17 cellular contexts compared by ENCODE assay signal in genomic region chr1:184590163-184590750, GRCh38.
DNase-seq lines count a peak whose midpoint lies in the region; ATAC-seq and TF ChIP-seq lines count a peak whose summit lies in the region.
"Had no signal": no experiment of that assay in that cellular context is flagged by ENCODE, and none has a peak within 500 bp of the region (broad histone marks: within the 10 kb centered on the region; RNA-seq: fewer than 3 reads in every experiment).

No MANE protein-coding gene starts in this region.

- H3K4ac ChIP-seq in neuronal stem cell (ENCODE audit: low read length), result no peak overlapping the region

- peak overlapping the region; percentile 78 for H3K27ac ChIP-seq in VCaP
- H3K27ac ChIP-seq in smooth muscle cell (ENCODE audit: low read depth), result peak overlapping the region; percentile 62
- H3K27ac ChIP-seq in neuronal stem cell (replicated peaks; ENCODE audit: low read length), result no peak overlapping the region
- H3K27ac ChIP-seq: vagina had no signal

- H3F3A ChIP-seq in smooth muscle cell (ENCODE audit: low read depth), result no peaks in the 10 kb centered on the region

- no peaks in the 10 kb centered on the region for H3K79me2 ChIP-seq in smooth muscle cell (ENCODE audit: low read depth)

- H3K4me2 ChIP-seq in smooth muscle cell (peak overlapping the region; percentile 25), neuronal stem cell (ENCODE audit: insufficient read depth, low read length, poor library complexity, severe bottlenecking) (no peak overlapping the region)
- H3K4me2 ChIP-seq: SK-N-SH had no signal

- no peaks in the 10 kb centered on the region for H3K36me3 ChIP-seq in smooth muscle cell (ENCODE audit: low read depth)
- no peaks in the 10 kb centered on the region for H3K36me3 ChIP-seq in neuronal stem cell (replicated peaks in 1 of 2; ENCODE audit: control insufficient read depth in 2 of 2, insufficient read depth in 2 of 2, low read length in 2 of 2)
- H3K36me3 ChIP-seq: vagina had no signal

- POLR2A ChIA-PET in naive thymus-derived CD8-positive, alpha-beta T cell (lab: Charles Lee), result no interaction called here

- H2BK12ac ChIP-seq in neuronal stem cell (ENCODE audit: low read length), result no peak overlapping the region

- H3K4me1 ChIP-seq in smooth muscle cell (ENCODE audit: low read depth), result no peaks in the 10 kb centered on the region
- H3K4me1 ChIP-seq in neuronal stem cell (ENCODE audit: control insufficient read depth in 2 of 2, insufficient read depth in 1 of 2, low read depth in 1 of 2, low read length in 2 of 2), result peaks cover 0 to 7% of the 10 kb centered on the region in 2 donors

- H3K9ac ChIP-seq in smooth muscle cell (ENCODE audit: low read depth) (no peak overlapping the region), neuronal stem cell (ENCODE audit: low read depth, low read length, poor library complexity) (no peak overlapping the region)
- H3K9ac ChIP-seq: SK-N-SH had no signal

- no peak for ATAC-seq in naive thymus-derived CD8-positive, alpha-beta T cell
- ATAC-seq in GM21390 (IDR thresholded peaks at IDR 0.05; ENCODE audit: unreplicated experiment) (no peak), HG02798 (IDR thresholded peaks at IDR 0.05; ENCODE audit: poor library complexity, unreplicated experiment) (no peak)

- no peak overlapping the region for H3K14ac ChIP-seq in neuronal stem cell (ENCODE audit: low read length)

- H3K27me3 ChIP-seq in smooth muscle cell (ENCODE audit: low read depth) (no peaks in the 10 kb centered on the region), neuronal stem cell (ENCODE audit: control insufficient read depth in 3 of 3, insufficient read depth in 3 of 3, low read depth in 1 of 3, low read length in 3 of 3) (no peaks in the 10 kb centered on the region)
- H3K27me3 ChIP-seq: vagina had no signal

- no peaks in the 10 kb centered on the region for H4K20me1 ChIP-seq in smooth muscle cell (ENCODE audit: low read depth)

- DNase-seq in HPDE6-E6E7 (ENCODE audit: extremely low spot score) (peak; percentile 25), left kidney (ENCODE audit: low read depth, low spot score) (peak; percentile 45), smooth muscle cell (lab: John Stamatoyannopoulos, UW; ENCODE audit: unreplicated experiment) (no peak), neuronal stem cell (ENCODE audit: low spot score) (no peak)
- DNase-seq in naive thymus-derived CD8-positive, alpha-beta T cell, result no peak
- DNase-seq: activated CD4-positive, alpha-beta T cell treated with anti-CD3 and anti-CD28 coated beads for 1 hour; COR-L47; NCI-H1930; SK-N-SH; T1000 had no signal

- no peaks in the 10 kb centered on the region for H3K36me3 Mint-ChIP-seq in naive thymus-derived CD8-positive, alpha-beta T cell

- H2BK120ac ChIP-seq in neuronal stem cell (ENCODE audit: low read depth, low read length), result no peak overlapping the region

- no peak overlapping the region for H2BK15ac ChIP-seq in neuronal stem cell (ENCODE audit: low read length)

- no peak overlapping the region for H3K23ac ChIP-seq in neuronal stem cell (ENCODE audit: low read depth, low read length, poor library complexity)

- no peak overlapping the region for H2AK5ac ChIP-seq in neuronal stem cell (ENCODE audit: low read depth, low read length)

- peaks cover 0 to 14% (median 3%) of the 10 kb centered on the region in 5 donors for H3K27me3 Mint-ChIP-seq in naive thymus-derived CD8-positive, alpha-beta T cell

- H3K4me3 Mint-ChIP-seq in naive thymus-derived CD8-positive, alpha-beta T cell, result no peak overlapping the region
- H3K4me3 Mint-ChIP-seq: neural crest cell; stimulated activated naive CD8-positive, alpha-beta T cell treated with anti-CD3 and anti-CD28 coated beads, Interleukin-15, Interleukin-2, amounts not matched to agents 100 ng/mL and 50 ng/mL, for 24 hours had no signal

- peaks cover 0 to 6% (median 0%) of the 10 kb centered on the region in 9 donors for H3K9me3 Mint-ChIP-seq in naive thymus-derived CD8-positive, alpha-beta T cell
- H3K9me3 Mint-ChIP-seq: stimulated activated naive CD8-positive, alpha-beta T cell treated with anti-CD3 and anti-CD28 coated beads, Interleukin-15, Interleukin-2, amounts not matched to agents 100 ng/mL and 50 ng/mL, for 24 hours had no signal

- TF ChIP-seq CTCF in VCaP (conservative IDR thresholded peaks at IDR 0.05), result no peak
- no peak for TF ChIP-seq CTCF in smooth muscle cell (IDR thresholded peaks at IDR 0.05; ENCODE audit: borderline replicate concordance, insufficient read depth, poor library complexity, severe bottlenecking)

- H3K27ac Mint-ChIP-seq in naive thymus-derived CD8-positive, alpha-beta T cell, result no peak overlapping the region
- H3K27ac Mint-ChIP-seq: stimulated activated naive CD8-positive, alpha-beta T cell treated with anti-CD3 and anti-CD28 coated beads, Interleukin-15, Interleukin-2, amounts not matched to agents 100 ng/mL and 50 ng/mL, for 24 hours had no signal

- no peaks in the 10 kb centered on the region for H3K4me1 Mint-ChIP-seq in naive thymus-derived CD8-positive, alpha-beta T cell

- H4K91ac ChIP-seq in neuronal stem cell (ENCODE audit: low read depth, low read length, poor library complexity), result no peak overlapping the region

- H2AFZ ChIP-seq in smooth muscle cell (ENCODE audit: low read depth) (no peak overlapping the region), neuronal stem cell (ENCODE audit: low read length) (no peak overlapping the region)

- H3K18ac ChIP-seq in neuronal stem cell (ENCODE audit: low read length), result no peak overlapping the region

- no peak overlapping the region for H2BK5ac ChIP-seq in neuronal stem cell (ENCODE audit: low read length)

- no peaks in the 10 kb centered on the region for H3K79me1 ChIP-seq in neuronal stem cell (ENCODE audit: low read depth, low read length)

- H3K9me3 ChIP-seq in smooth muscle cell (replicated peaks; ENCODE audit: low read depth) (no peaks in the 10 kb centered on the region), neuronal stem cell (replicated peaks in 1 of 2; ENCODE audit: control insufficient read depth in 2 of 2, insufficient read depth in 1 of 2, low read depth in 1 of 2, low read length in 2 of 2) (no peaks in the 10 kb centered on the region)
- H3K9me3 ChIP-seq: SK-N-SH, vagina had no signal

- 71% methylated on average over 5 of the region's 5 CpGs for WGBS in smooth muscle cell (ENCODE audit: low lambda C conversion rate)
- WGBS in neuronal stem cell (ENCODE audit: extremely low coverage in 2 of 2, insufficient read length in 2 of 2, insufficient replicate concordance in 1 of 2), 2 donors, result no CpG with 5 or more reads among the region's 5 CpGs

- no peak overlapping the region for H4K8ac ChIP-seq in neuronal stem cell (ENCODE audit: low read depth, low read length)

- H3K4me3 ChIP-seq in smooth muscle cell, result no peak overlapping the region
- no peak overlapping the region for H3K4me3 ChIP-seq in neuronal stem cell (ENCODE audit: low read length in 2 of 2)
- H3K4me3 ChIP-seq: lung, vagina had no signal

Comparison
In these comparisons a context has a peak if more than half of its experiments do, and no peak if none do; other contexts are left out.
1. DNase-seq: peak in HPDE6-E6E7 (single experiment) and left kidney (single experiment); none in smooth muscle cell (single experiment), naive thymus-derived CD8-positive, alpha-beta T cell (0 of 10) and neuronal stem cell (single experiment).